ENCODE assay signal across 2 cellular contexts in the genomic region with DNA sequence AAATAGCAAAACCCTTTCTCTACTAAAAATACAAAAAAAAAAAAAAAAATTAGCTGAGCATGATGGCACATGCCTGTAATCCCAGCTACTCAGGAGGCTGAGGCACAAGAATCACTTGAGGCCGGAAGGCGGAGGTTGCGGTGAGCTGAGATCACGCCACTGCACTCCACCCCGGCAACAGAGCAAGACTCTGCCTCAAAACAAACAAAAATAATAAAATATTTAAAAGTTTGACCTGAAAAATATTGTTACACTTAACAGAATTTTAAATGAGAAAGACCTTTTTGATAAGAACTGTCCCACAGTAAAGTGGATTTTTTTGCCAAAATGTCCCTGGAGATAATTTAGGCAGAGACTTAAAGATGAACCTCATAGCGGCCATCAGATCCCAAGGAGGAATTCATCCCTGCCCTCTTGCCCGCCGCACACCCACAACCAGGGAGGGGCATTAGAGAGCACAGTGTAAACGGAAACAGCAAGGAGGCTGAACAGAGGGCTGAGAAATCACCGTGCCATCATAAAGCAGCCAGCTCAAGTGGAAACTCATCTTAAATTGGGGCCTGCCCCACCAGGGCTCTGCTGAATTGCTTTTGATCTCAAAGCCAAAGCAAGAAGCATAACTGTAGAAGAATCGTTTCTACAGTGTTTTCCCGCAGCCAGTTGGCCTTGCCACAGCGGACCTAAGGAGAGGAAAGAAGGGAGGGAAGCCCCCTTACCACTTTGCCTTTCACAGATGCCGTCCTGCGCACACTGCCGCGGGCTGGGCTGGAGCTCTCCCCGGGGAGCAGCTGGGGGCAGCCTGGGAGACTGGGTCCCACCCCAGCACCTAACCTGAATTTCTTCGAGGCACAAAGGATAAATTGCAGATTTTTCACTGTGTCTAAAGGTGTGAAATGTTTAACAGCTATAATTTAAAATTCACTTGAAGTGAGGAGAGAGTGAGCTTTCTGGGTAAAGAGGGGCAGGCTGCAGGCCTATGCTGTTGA.
TF ChIP-seq lines count a peak whose summit lies in the region.

No MANE protein-coding gene starts in this region.

TF ChIP-seq in GM23338, 12 proteins besides CTCF, POLR2A, EP300 and RAD21 (continued from another document):
- TF ChIP-seq STAT1 (IDR thresholded peaks at IDR 0.05; ENCODE audit: unreplicated experiment) (no peak), POLR2AphosphoS5 (IDR thresholded peaks at IDR 0.05; ENCODE audit: low read depth) (no peak), NANOG (IDR thresholded peaks at IDR 0.05; ENCODE audit: borderline replicate concordance) (no peak), ZNF114 (CRISPR knock-in tag; IDR thresholded peaks at IDR 0.05) (no peak), CREB1 (CRISPR knock-in tag; IDR thresholded peaks at IDR 0.05; ENCODE audit: low read depth) (no peak), EZH2phosphoT487 (IDR thresholded peaks at IDR 0.05; ENCODE audit: unreplicated experiment) (no peak), ZNF331 (CRISPR knock-in tag; IDR thresholded peaks at IDR 0.05; ENCODE audit: low read depth) (no peak), JUNB (IDR thresholded peaks at IDR 0.05; ENCODE audit: unreplicated experiment) (no peak), EZH2 (IDR thresholded peaks at IDR 0.05; ENCODE audit: low read depth, unreplicated experiment) (no peak)
- TF ChIP-seq, protein P1, sequence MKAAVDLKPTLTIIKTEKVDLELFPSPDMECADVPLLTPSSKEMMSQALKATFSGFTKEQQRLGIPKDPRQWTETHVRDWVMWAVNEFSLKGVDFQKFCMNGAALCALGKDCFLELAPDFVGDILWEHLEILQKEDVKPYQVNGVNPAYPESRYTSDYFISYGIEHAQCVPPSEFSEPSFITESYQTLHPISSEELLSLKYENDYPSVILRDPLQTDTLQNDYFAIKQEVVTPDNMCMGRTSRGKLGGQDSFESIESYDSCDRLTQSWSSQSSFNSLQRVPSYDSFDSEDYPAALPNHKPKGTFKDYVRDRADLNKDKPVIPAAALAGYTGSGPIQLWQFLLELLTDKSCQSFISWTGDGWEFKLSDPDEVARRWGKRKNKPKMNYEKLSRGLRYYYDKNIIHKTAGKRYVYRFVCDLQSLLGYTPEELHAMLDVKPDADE (IDR thresholded peaks at IDR 0.05) = no peak
- TF ChIP-seq, protein P2, sequence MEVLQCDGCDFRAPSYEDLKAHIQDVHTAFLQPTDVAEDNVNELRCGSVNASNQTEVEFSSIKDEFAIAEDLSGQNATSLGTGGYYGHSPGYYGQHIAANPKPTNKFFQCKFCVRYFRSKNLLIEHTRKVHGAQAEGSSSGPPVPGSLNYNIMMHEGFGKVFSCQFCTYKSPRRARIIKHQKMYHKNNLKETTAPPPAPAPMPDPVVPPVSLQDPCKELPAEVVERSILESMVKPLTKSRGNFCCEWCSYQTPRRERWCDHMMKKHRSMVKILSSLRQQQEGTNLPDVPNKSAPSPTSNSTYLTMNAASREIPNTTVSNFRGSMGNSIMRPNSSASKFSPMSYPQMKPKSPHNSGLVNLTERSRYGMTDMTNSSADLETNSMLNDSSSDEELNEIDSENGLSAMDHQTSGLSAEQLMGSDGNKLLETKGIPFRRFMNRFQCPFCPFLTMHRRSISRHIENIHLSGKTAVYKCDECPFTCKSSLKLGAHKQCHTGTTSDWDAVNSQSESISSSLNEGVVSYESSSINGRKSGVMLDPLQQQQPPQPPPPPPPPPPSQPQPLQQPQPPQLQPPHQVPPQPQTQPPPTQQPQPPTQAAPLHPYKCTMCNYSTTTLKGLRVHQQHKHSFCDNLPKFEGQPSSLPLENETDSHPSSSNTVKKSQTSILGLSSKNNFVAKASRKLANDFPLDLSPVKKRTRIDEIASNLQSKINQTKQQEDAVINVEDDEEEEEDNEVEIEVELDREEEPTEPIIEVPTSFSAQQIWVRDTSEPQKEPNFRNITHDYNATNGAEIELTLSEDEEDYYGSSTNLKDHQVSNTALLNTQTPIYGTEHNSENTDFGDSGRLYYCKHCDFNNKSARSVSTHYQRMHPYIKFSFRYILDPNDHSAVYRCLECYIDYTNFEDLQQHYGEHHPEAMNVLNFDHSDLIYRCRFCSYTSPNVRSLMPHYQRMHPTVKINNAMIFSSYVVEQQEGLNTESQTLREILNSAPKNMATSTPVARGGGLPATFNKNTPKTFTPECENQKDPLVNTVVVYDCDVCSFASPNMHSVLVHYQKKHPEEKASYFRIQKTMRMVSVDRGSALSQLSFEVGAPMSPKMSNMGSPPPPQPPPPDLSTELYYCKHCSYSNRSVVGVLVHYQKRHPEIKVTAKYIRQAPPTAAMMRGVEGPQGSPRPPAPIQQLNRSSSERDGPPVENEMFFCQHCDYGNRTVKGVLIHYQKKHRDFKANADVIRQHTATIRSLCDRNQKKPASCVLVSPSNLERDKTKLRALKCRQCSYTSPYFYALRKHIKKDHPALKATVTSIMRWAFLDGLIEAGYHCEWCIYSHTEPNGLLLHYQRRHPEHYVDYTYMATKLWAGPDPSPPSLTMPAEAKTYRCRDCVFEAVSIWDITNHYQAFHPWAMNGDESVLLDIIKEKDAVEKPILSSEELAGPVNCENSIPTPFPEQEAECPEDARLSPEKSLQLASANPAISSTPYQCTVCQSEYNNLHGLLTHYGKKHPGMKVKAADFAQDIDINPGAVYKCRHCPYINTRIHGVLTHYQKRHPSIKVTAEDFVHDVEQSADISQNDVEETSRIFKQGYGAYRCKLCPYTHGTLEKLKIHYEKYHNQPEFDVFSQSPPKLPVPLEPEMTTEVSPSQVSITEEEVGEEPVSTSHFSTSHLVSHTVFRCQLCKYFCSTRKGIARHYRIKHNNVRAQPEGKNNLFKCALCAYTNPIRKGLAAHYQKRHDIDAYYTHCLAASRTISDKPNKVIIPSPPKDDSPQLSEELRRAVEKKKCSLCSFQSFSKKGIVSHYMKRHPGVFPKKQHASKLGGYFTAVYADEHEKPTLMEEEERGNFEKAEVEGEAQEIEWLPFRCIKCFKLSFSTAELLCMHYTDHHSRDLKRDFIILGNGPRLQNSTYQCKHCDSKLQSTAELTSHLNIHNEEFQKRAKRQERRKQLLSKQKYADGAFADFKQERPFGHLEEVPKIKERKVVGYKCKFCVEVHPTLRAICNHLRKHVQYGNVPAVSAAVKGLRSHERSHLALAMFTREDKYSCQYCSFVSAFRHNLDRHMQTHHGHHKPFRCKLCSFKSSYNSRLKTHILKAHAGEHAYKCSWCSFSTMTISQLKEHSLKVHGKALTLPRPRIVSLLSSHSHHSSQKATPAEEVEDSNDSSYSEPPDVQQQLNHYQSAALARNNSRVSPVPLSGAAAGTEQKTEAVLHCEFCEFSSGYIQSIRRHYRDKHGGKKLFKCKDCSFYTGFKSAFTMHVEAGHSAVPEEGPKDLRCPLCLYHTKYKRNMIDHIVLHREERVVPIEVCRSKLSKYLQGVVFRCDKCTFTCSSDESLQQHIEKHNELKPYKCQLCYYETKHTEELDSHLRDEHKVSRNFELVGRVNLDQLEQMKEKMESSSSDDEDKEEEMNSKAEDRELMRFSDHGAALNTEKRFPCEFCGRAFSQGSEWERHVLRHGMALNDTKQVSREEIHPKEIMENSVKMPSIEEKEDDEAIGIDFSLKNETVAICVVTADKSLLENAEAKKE (CRISPR knock-in tag; IDR thresholded peaks at IDR 0.05) = no peak

TF ChIP-seq in WTC11, 78 proteins besides CTCF, POLR2A, EP300 and RAD21 (continued from another document):
- TF ChIP-seq ZMAT4 (CRISPR knock-in tag; IDR thresholded peaks at IDR 0.05) (no peak), ZNF423 (CRISPR knock-in tag; IDR thresholded peaks at IDR 0.05) (no peak), JUN (CRISPR knock-in tag; IDR thresholded peaks at IDR 0.05) (no peak), ZNF671 (CRISPR knock-in tag; IDR thresholded peaks at IDR 0.05) (no peak), FOXP1 (CRISPR knock-in tag; IDR thresholded peaks at IDR 0.05; ENCODE audit: borderline replicate concordance) (no peak), RELA (CRISPR knock-in tag; IDR thresholded peaks at IDR 0.05; ENCODE audit: borderline replicate concordance) (no peak), NR1H2 (CRISPR knock-in tag; IDR thresholded peaks at IDR 0.05) (no peak), NFYB (CRISPR knock-in tag; conservative IDR thresholded peaks at IDR 0.05; ENCODE audit: low read depth) (no peak)
- TF ChIP-seq, protein P3, sequence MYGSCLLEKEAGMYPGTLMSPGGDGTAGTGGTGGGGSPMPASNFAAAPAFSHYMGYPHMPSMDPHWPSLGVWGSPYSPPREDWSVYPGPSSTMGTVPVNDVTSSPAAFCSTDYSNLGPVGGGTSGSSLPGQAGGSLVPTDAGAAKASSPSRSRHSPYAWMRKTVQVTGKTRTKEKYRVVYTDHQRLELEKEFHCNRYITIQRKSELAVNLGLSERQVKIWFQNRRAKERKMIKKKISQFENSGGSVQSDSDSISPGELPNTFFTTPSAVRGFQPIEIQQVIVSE (CRISPR knock-in tag; IDR thresholded peaks at IDR 0.05; ENCODE audit: borderline replicate concordance) = no peak
